Comparison of ENCODE assay signal across 12 cellular contexts in genomic region chr11:119103793-119104192, GRCh38. TPM values are rescaled to one million over a fixed set of nuclear protein-coding genes. Genes with fewer than 3 reads are reported as not detected.
DNase-seq lines count a peak whose midpoint lies in the region; ATAC-seq, FAIRE-seq and TF ChIP-seq lines count a peak whose summit lies in the region.
"Had no signal": no experiment of that assay in that cellular context is flagged by ENCODE, and none has a peak within 500 bp of the region (broad histone marks: within the 10 kb centered on the region; RNA-seq: fewer than 3 reads in every experiment).

No MANE protein-coding gene starts in this region.

- H3K79me2 ChIP-seq in HepG2 (ENCODE audit: insufficient read depth, low read length), result peaks cover 15% of the 10 kb centered on the region

- H3K36me3 ChIP-seq in HepG2 (replicated peaks in 1 of 2; ENCODE audit: control insufficient read depth in 1 of 2, insufficient read depth in 2 of 2, low read length in 2 of 2), result peaks cover 0 to 1% of the 10 kb centered on the region in 2 experiments; a peak in 2 of 5 replicates
- H3K36me3 ChIP-seq in right lobe of liver, result no peaks in the 10 kb centered on the region
- no peaks in the 10 kb centered on the region for H3K36me3 ChIP-seq in breast epithelium
- no peaks in the 10 kb centered on the region for H3K36me3 ChIP-seq in upper lobe of right lung
- H3K36me3 ChIP-seq: colonic mucosa had no signal

- H3K27me3 ChIP-seq in HepG2 (ENCODE audit: control insufficient read depth in 1 of 2, insufficient read depth in 2 of 2, low read length in 2 of 2) (no peaks in the 10 kb centered on the region; a peak in 1 of 5 replicates), right lobe of liver (no peaks in the 10 kb centered on the region), breast epithelium (no peaks in the 10 kb centered on the region), upper lobe of right lung (no peaks in the 10 kb centered on the region)
- H3K27me3 ChIP-seq: colonic mucosa had no signal

- no peak for TF ChIP-seq RAD21 in HepG2 (CRISPR knock-in tag; IDR thresholded peaks at IDR 0.05)

- BruUV-seq in HepG2 (replicated peaks; lab: Mats Ljungman, UMichigan), result no TSS peak

- DNase-seq in HepG2 (ENCODE audit: low spot score) (no peak), right lobe of liver (no peak), NCI-H524 (lab: John Stamatoyannopoulos, UW) (peak; percentile 92 to 96), breast epithelium (ENCODE audit: low spot score in 2 of 2) (no peak), upper lobe of right lung (no peak), NCI-H345 (lab: John Stamatoyannopoulos, UW) (no peak)
- no peak for DNase-seq in activated effector memory CD4-positive, alpha-beta T cell treated with Interleukin-2 at 50 U/mL for 16 hours
- DNase-seq: activated CD4-positive, alpha-beta T cell treated with anti-CD3 and anti-CD28 coated beads, Interleukin-2, amount 50 U/mL, for 48 hours; colonic mucosa; NCI-H446 had no signal

- POLR2A ChIA-PET in HepG2 (lab: Yijun Ruan, JAX), result no interaction called here

- no peaks in the 10 kb centered on the region for H3K9me3 ChIP-seq in HepG2 (ENCODE audit: low read length)
- H3K9me3 ChIP-seq in right lobe of liver, result no peaks in the 10 kb centered on the region
- no peaks in the 10 kb centered on the region for H3K9me3 ChIP-seq in breast epithelium
- H3K9me3 ChIP-seq in upper lobe of right lung, result no peaks in the 10 kb centered on the region
- H3K9me3 ChIP-seq: colonic mucosa had no signal

- no peak overlapping the region for H3K9ac ChIP-seq in HepG2 (ENCODE audit: insufficient read depth, low read depth, low read length)

- no peak overlapping the region for H2AFZ ChIP-seq in HepG2 (ENCODE audit: low read length)

- H3K4me1 ChIP-seq in HepG2 (ENCODE audit: insufficient read depth, low read length) (peaks cover 42% of the 10 kb centered on the region), right lobe of liver (peaks cover 0 to 23% (median 6%) of the 10 kb centered on the region in 4 donors), breast epithelium (peaks cover 8 to 17% of the 10 kb centered on the region in 2 donors), upper lobe of right lung (peaks cover 26% of the 10 kb centered on the region)

- 72% methylated on average over 4 of the region's 4 CpGs for WGBS in HepG2 (ENCODE audit: low lambda C conversion rate)
- 52% methylated on average over 4 of the region's 4 CpGs for WGBS in right lobe of liver (ENCODE audit: insufficient coverage, low coverage, low lambda C conversion rate, missing lambda C conversion rate)

- no peak overlapping the region for H3K4me2 ChIP-seq in HepG2 (ENCODE audit: low read depth, low read length)

- TF ChIP-seq POLR2A in HepG2 (IDR thresholded peaks at IDR 0.05; ENCODE audit: insufficient read depth in 1 of 2, low read depth in 2 of 2, low read length in 2 of 2) (no peak), right lobe of liver (IDR thresholded peaks at IDR 0.05) (no peak), breast epithelium (IDR thresholded peaks at IDR 0.05) (no peak)

- TF ChIP-seq EP300 in HepG2 (IDR thresholded peaks at IDR 0.05; ENCODE audit: low read depth in 2 of 2, low read length in 2 of 2), result no peak
- TF ChIP-seq EP300 in HepG2 (CRISPR knock-in tag; IDR thresholded peaks at IDR 0.05; ENCODE audit: borderline replicate concordance), result no peak

- H4K20me1 ChIP-seq in HepG2 (ENCODE audit: insufficient read depth, low read length), result no peaks in the 10 kb centered on the region

- intact Hi-C loops in HepG2 (cut with micrococcal nuclease; ENCODE audit: unreplicated experiment), result loop anchor here (2.0 kb wide), 1 partner anchor 53 kb away; no protein-coding TSS in a partner anchor
- intact Hi-C loops in right lobe of liver (cut with DNase I), result no loop called here
- intact Hi-C loops in breast epithelium (cut with DNase I; ENCODE audit: low total_unique reads), result no loop called here
- intact Hi-C loops in upper lobe of right lung (cut with DNase I), result no loop called here

- FAIRE-seq in HepG2 (lab: Jason Lieb, UNC), result no peak

- H3K4me3 ChIP-seq in HepG2 (replicated peaks in 1 of 3; ENCODE audit: insufficient read depth in 1 of 3, low read depth in 2 of 3, low read length in 3 of 3) (no peak overlapping the region), right lobe of liver (no peak overlapping the region), breast epithelium (no peak overlapping the region), upper lobe of right lung (no peak overlapping the region)

- ATAC-seq in HepG2, result no peak
- no peak for ATAC-seq in right lobe of liver
- ATAC-seq in upper lobe of right lung, result no peak
- ATAC-seq in HG03460 (IDR thresholded peaks at IDR 0.05; ENCODE audit: unreplicated experiment), result no peak
- ATAC-seq: sciatic nerve had no signal

- CTCF ChIA-PET in HepG2 (lab: Yijun Ruan, JAX; ENCODE audit: low intra/inter-chr PET ratio, low total read pairs), result interaction anchor here (0.6 kb wide), 1 partner anchor 120 kb away, joined by 3 read pairs; no protein-coding TSS in a partner anchor

- H3K27ac ChIP-seq in HepG2 (ENCODE audit: extremely low read length, insufficient read depth, low read length), result no peak overlapping the region
- H3K27ac ChIP-seq in right lobe of liver, result no peak overlapping the region
- peak overlapping the region; percentile 94 to 97 for H3K27ac ChIP-seq in breast epithelium
- peak overlapping the region; percentile 98 for H3K27ac ChIP-seq in upper lobe of right lung

- TF ChIP-seq CTCF in HepG2 (CRISPR knock-in tag; IDR thresholded peaks at IDR 0.05), result peak; percentile 45
- peak in 2 of 4 donors; percentile 13 to 16 for TF ChIP-seq CTCF in right lobe of liver (IDR thresholded peaks at IDR 0.05)
- TF ChIP-seq CTCF in breast epithelium (IDR thresholded peaks at IDR 0.05), result no peak
- TF ChIP-seq CTCF in upper lobe of right lung (IDR thresholded peaks at IDR 0.05), result no peak

- in situ Hi-C loops in HepG2 (cut with HindIII; ENCODE audit: extremely low pct_ligation_motif_present, low pct_unique_long_range_greater_than_20kb), result no loop called here

RNA-seq across cellular contexts. Expression of gene DPAGT1, which starts 2.1 kb away (rescaled TPM):
- total RNA-seq in HepG2 (2016; rRNA removed; fragmentation: Illumina TruSeq; extraction: Trizol) (15.1 and 37.6 TPM in 2 replicates), right lobe of liver (10 to 100 TPM; 29.8 to 55.5 (median 41.6) TPM), breast epithelium (10 to 100 TPM; 18.4 to 32.5 (median 27.2) TPM), upper lobe of right lung (38.4 TPM)
- total RNA-seq in HepG2 (2016; cell fraction: cytosol; rRNA removed; fragmentation: Illumina TruSeq; extraction: Trizol; ENCODE audit: low read depth), result 9.0 and 10.4 TPM in 2 replicates
- 13.6 and 37.2 TPM in 2 replicates for total RNA-seq in HepG2 (2016; cell fraction: insoluble cytoplasmic fraction; rRNA removed; fragmentation: Illumina TruSeq; extraction: Trizol)
- 11.6 and 12.3 TPM in 2 replicates for total RNA-seq in HepG2 (2016; cell fraction: membrane; rRNA removed; fragmentation: Illumina TruSeq; extraction: Trizol)
- 44.3 and 47.6 TPM in 2 replicates for total RNA-seq in HepG2 (2016; cell fraction: nucleus; rRNA removed; fragmentation: Illumina TruSeq; extraction: Trizol)
- 63.9 and 70.7 TPM in 2 replicates for polyA plus RNA-seq in HepG2 (2011; rRNA removed)
- polyA plus RNA-seq in HepG2 (2011; cell fraction: cytosol; rRNA removed), result 58.3 and 83.9 TPM in 2 replicates
- polyA plus RNA-seq in HepG2 (2011; cell fraction: nucleus; rRNA removed), result 188 and 198 TPM in 2 replicates
- polyA plus RNA-seq in HepG2 (2012), result 29.8 and 34.0 TPM in 2 replicates
- 7.4 and 9.5 TPM in 2 replicates for polyA plus RNA-seq in HepG2 (2016; cell fraction: cytosol; fragmentation: Illumina TruSeq; extraction: Trizol; ENCODE audit: low read depth)
- 22.6 and 25.1 TPM in 2 replicates for polyA plus RNA-seq in HepG2 (2016; cell fraction: insoluble cytoplasmic fraction; fragmentation: Illumina TruSeq; extraction: Trizol; ENCODE audit: low read depth)
- polyA plus RNA-seq in HepG2 (2016; cell fraction: membrane; fragmentation: Illumina TruSeq; extraction: Trizol; ENCODE audit: low read depth), result 11.7 and 14.0 TPM in 2 replicates
- polyA plus RNA-seq in HepG2 (2016; cell fraction: nucleus; fragmentation: Illumina TruSeq; extraction: Trizol; ENCODE audit: insufficient read depth, low read depth), result 111 TPM in 2 replicates
- 144 and 162 TPM in 2 replicates for polyA minus RNA-seq in HepG2 (2011; rRNA and poly(A)+ RNA removed; ENCODE audit: low replicate concordance)
- 27.4 and 33.9 TPM in 2 replicates for polyA minus RNA-seq in HepG2 (2011; cell fraction: cytosol; rRNA and poly(A)+ RNA removed)
- 47.9 and 50.1 TPM in 2 replicates for polyA minus RNA-seq in HepG2 (2011; cell fraction: nucleus; rRNA and poly(A)+ RNA removed)

RNA-seq across cellular contexts. Expression of gene C2CD2L, which starts 3.4 kb away (rescaled TPM):
- total RNA-seq in HepG2 (2016; rRNA removed; fragmentation: Illumina TruSeq; extraction: Trizol), result 1.2 and 3.7 TPM in 2 replicates
- total RNA-seq in HepG2 (2016; cell fraction: cytosol; rRNA removed; fragmentation: Illumina TruSeq; extraction: Trizol; ENCODE audit: low read depth), result 0.79 and 1.4 TPM in 2 replicates
- 1.5 and 3.1 TPM in 2 replicates for total RNA-seq in HepG2 (2016; cell fraction: insoluble cytoplasmic fraction; rRNA removed; fragmentation: Illumina TruSeq; extraction: Trizol)
- total RNA-seq in HepG2 (2016; cell fraction: membrane; rRNA removed; fragmentation: Illumina TruSeq; extraction: Trizol), result 1.6 and 1.9 TPM in 2 replicates
- 5.6 and 5.7 TPM in 2 replicates for total RNA-seq in HepG2 (2016; cell fraction: nucleus; rRNA removed; fragmentation: Illumina TruSeq; extraction: Trizol)
- polyA plus RNA-seq in HepG2 (2011; rRNA removed), result 5.5 and 6.0 TPM in 2 replicates
- 3.1 and 3.8 TPM in 2 replicates for polyA plus RNA-seq in HepG2 (2011; cell fraction: cytosol; rRNA removed)
- polyA plus RNA-seq in HepG2 (2011; cell fraction: nucleus; rRNA removed), result 19.5 and 20.9 TPM in 2 replicates
- 3.6 and 6.9 TPM in 2 replicates for polyA plus RNA-seq in HepG2 (2012)
- polyA plus RNA-seq in HepG2 (2016; cell fraction: cytosol; fragmentation: Illumina TruSeq; extraction: Trizol; ENCODE audit: low read depth), result 0.15 and 0.31 TPM in 2 replicates
- 1.6 and 2.4 TPM in 2 replicates for polyA plus RNA-seq in HepG2 (2016; cell fraction: insoluble cytoplasmic fraction; fragmentation: Illumina TruSeq; extraction: Trizol; ENCODE audit: low read depth)
- polyA plus RNA-seq in HepG2 (2016; cell fraction: membrane; fragmentation: Illumina TruSeq; extraction: Trizol; ENCODE audit: low read depth), result 1.5 TPM in 2 replicates
- 13.0 and 14.1 TPM in 2 replicates for polyA plus RNA-seq in HepG2 (2016; cell fraction: nucleus; fragmentation: Illumina TruSeq; extraction: Trizol; ENCODE audit: insufficient read depth, low read depth)
- polyA minus RNA-seq in HepG2 (2011; rRNA and poly(A)+ RNA removed; ENCODE audit: low replicate concordance), result 12.9 and 18.4 TPM in 2 replicates
- polyA minus RNA-seq in HepG2 (2011; cell fraction: cytosol; rRNA and poly(A)+ RNA removed), result 2.0 and 5.5 TPM in 2 replicates
- polyA minus RNA-seq in HepG2 (2011; cell fraction: nucleus; rRNA and poly(A)+ RNA removed), result 10.0 and 17.3 TPM in 2 replicates
- 1 to 10 TPM; 5.4 to 9.7 (median 6.5) TPM for total RNA-seq in right lobe of liver
- 1 to 10 TPM; 5.1 to 6.9 (median 6.3) TPM for total RNA-seq in breast epithelium
- 20.3 TPM for total RNA-seq in upper lobe of right lung

RNA-seq across cellular contexts. Expression of gene HINFP, which starts 17.6 kb away (rescaled TPM):
- total RNA-seq in HepG2 (2016; rRNA removed; fragmentation: Illumina TruSeq; extraction: Trizol), result 13.3 and 15.1 TPM in 2 replicates
- 19.3 and 21.2 TPM in 2 replicates for total RNA-seq in HepG2 (2016; cell fraction: cytosol; rRNA removed; fragmentation: Illumina TruSeq; extraction: Trizol; ENCODE audit: low read depth)
- 13.0 and 15.1 TPM in 2 replicates for total RNA-seq in HepG2 (2016; cell fraction: insoluble cytoplasmic fraction; rRNA removed; fragmentation: Illumina TruSeq; extraction: Trizol)
- 11.9 and 13.6 TPM in 2 replicates for total RNA-seq in HepG2 (2016; cell fraction: membrane; rRNA removed; fragmentation: Illumina TruSeq; extraction: Trizol)
- 14.0 and 18.0 TPM in 2 replicates for total RNA-seq in HepG2 (2016; cell fraction: nucleus; rRNA removed; fragmentation: Illumina TruSeq; extraction: Trizol)
- polyA plus RNA-seq in HepG2 (2011; rRNA removed), result 21.4 and 27.5 TPM in 2 replicates
- 15.9 and 17.5 TPM in 2 replicates for polyA plus RNA-seq in HepG2 (2011; cell fraction: cytosol; rRNA removed)
- 47.6 and 50.8 TPM in 2 replicates for polyA plus RNA-seq in HepG2 (2011; cell fraction: nucleus; rRNA removed)
- polyA plus RNA-seq in HepG2 (2012), result 8.2 and 13.4 TPM in 2 replicates
- polyA plus RNA-seq in HepG2 (2016; cell fraction: cytosol; fragmentation: Illumina TruSeq; extraction: Trizol; ENCODE audit: low read depth), result 2.5 and 2.6 TPM in 2 replicates
- polyA plus RNA-seq in HepG2 (2016; cell fraction: insoluble cytoplasmic fraction; fragmentation: Illumina TruSeq; extraction: Trizol; ENCODE audit: low read depth), result 14.5 and 17.5 TPM in 2 replicates
- polyA plus RNA-seq in HepG2 (2016; cell fraction: membrane; fragmentation: Illumina TruSeq; extraction: Trizol; ENCODE audit: low read depth), result 4.6 and 5.7 TPM in 2 replicates
- 29.7 and 32.0 TPM in 2 replicates for polyA plus RNA-seq in HepG2 (2016; cell fraction: nucleus; fragmentation: Illumina TruSeq; extraction: Trizol; ENCODE audit: insufficient read depth, low read depth)
- polyA minus RNA-seq in HepG2 (2011; rRNA and poly(A)+ RNA removed; ENCODE audit: low replicate concordance), result 40.6 and 44.8 TPM in 2 replicates
- polyA minus RNA-seq in HepG2 (2011; cell fraction: cytosol; rRNA and poly(A)+ RNA removed), result 12.8 and 13.3 TPM in 2 replicates
- 32.8 and 34.8 TPM in 2 replicates for polyA minus RNA-seq in HepG2 (2011; cell fraction: nucleus; rRNA and poly(A)+ RNA removed)
- 10 to 100 TPM in 4 of 6 experiments, 1 to 10 TPM in 2; 6.4 to 13.6 (median 10.7) TPM for total RNA-seq in right lobe of liver
- 10 to 100 TPM; 17.9 to 29.6 (median 29.2) TPM for total RNA-seq in breast epithelium
- total RNA-seq in upper lobe of right lung, result 25.2 TPM

RNA-seq across cellular contexts. Expression of gene HMBS, which starts 19.1 kb away (rescaled TPM):
- total RNA-seq in HepG2 (2016; rRNA removed; fragmentation: Illumina TruSeq; extraction: Trizol), result 9.4 and 14.0 TPM in 2 replicates
- total RNA-seq in HepG2 (2016; cell fraction: cytosol; rRNA removed; fragmentation: Illumina TruSeq; extraction: Trizol; ENCODE audit: low read depth), result 11.3 and 12.0 TPM in 2 replicates
- total RNA-seq in HepG2 (2016; cell fraction: insoluble cytoplasmic fraction; rRNA removed; fragmentation: Illumina TruSeq; extraction: Trizol), result 10.3 and 11.8 TPM in 2 replicates
- total RNA-seq in HepG2 (2016; cell fraction: membrane; rRNA removed; fragmentation: Illumina TruSeq; extraction: Trizol), result 17.7 and 22.9 TPM in 2 replicates
- 19.9 and 22.9 TPM in 2 replicates for total RNA-seq in HepG2 (2016; cell fraction: nucleus; rRNA removed; fragmentation: Illumina TruSeq; extraction: Trizol)
- 46.8 and 46.9 TPM in 2 replicates for polyA plus RNA-seq in HepG2 (2011; rRNA removed)
- 36.8 and 52.6 TPM in 2 replicates for polyA plus RNA-seq in HepG2 (2011; cell fraction: cytosol; rRNA removed)
- polyA plus RNA-seq in HepG2 (2011; cell fraction: nucleus; rRNA removed), result 114 and 141 TPM in 2 replicates
- polyA plus RNA-seq in HepG2 (2012), result 25.3 and 27.5 TPM in 2 replicates
- 41.8 and 50.4 TPM in 2 replicates for polyA plus RNA-seq in HepG2 (2016; cell fraction: cytosol; fragmentation: Illumina TruSeq; extraction: Trizol; ENCODE audit: low read depth)
- polyA plus RNA-seq in HepG2 (2016; cell fraction: insoluble cytoplasmic fraction; fragmentation: Illumina TruSeq; extraction: Trizol; ENCODE audit: low read depth), result 59.7 and 64.5 TPM in 2 replicates
- 48.2 and 57.5 TPM in 2 replicates for polyA plus RNA-seq in HepG2 (2016; cell fraction: membrane; fragmentation: Illumina TruSeq; extraction: Trizol; ENCODE audit: low read depth)
- 85.4 and 92.8 TPM in 2 replicates for polyA plus RNA-seq in HepG2 (2016; cell fraction: nucleus; fragmentation: Illumina TruSeq; extraction: Trizol; ENCODE audit: insufficient read depth, low read depth)
- polyA minus RNA-seq in HepG2 (2011; rRNA and poly(A)+ RNA removed; ENCODE audit: low replicate concordance), result 40.3 and 66.3 TPM in 2 replicates
- polyA minus RNA-seq in HepG2 (2011; cell fraction: cytosol; rRNA and poly(A)+ RNA removed), result 14.4 and 18.5 TPM in 2 replicates
- 22.6 and 26.1 TPM in 2 replicates for polyA minus RNA-seq in HepG2 (2011; cell fraction: nucleus; rRNA and poly(A)+ RNA removed)
- 10 to 100 TPM; 11.3 to 35.3 (median 14.6) TPM for total RNA-seq in right lobe of liver
- 10 to 100 TPM in 1 of 3 donors, 1 to 10 TPM in 2; 5.6 to 21.6 (median 8.9) TPM for total RNA-seq in breast epithelium
- total RNA-seq in upper lobe of right lung, result 19.5 TPM

RNA-seq across cellular contexts. Expression of gene VPS11, which starts 36.2 kb away (rescaled TPM):
- total RNA-seq in HepG2 (2016; rRNA removed; fragmentation: Illumina TruSeq; extraction: Trizol) (21.6 and 23.3 TPM in 2 replicates), right lobe of liver (10 to 100 TPM in 4 of 6 experiments, 1 to 10 TPM in 2; 8.5 to 18.3 (median 11.3) TPM), breast epithelium (10 to 100 TPM; 38.0 to 53.9 (median 46.6) TPM), upper lobe of right lung (41.5 TPM)
- total RNA-seq in HepG2 (2016; cell fraction: cytosol; rRNA removed; fragmentation: Illumina TruSeq; extraction: Trizol; ENCODE audit: low read depth), result 6.4 and 6.5 TPM in 2 replicates
- 21.3 and 22.8 TPM in 2 replicates for total RNA-seq in HepG2 (2016; cell fraction: insoluble cytoplasmic fraction; rRNA removed; fragmentation: Illumina TruSeq; extraction: Trizol)
- total RNA-seq in HepG2 (2016; cell fraction: membrane; rRNA removed; fragmentation: Illumina TruSeq; extraction: Trizol), result 9.2 and 11.1 TPM in 2 replicates
- 21.4 and 23.5 TPM in 2 replicates for total RNA-seq in HepG2 (2016; cell fraction: nucleus; rRNA removed; fragmentation: Illumina TruSeq; extraction: Trizol)
- polyA plus RNA-seq in HepG2 (2011; rRNA removed), result 13.7 and 18.9 TPM in 2 replicates
- 9.2 and 10.9 TPM in 2 replicates for polyA plus RNA-seq in HepG2 (2011; cell fraction: cytosol; rRNA removed)
- 37.3 and 44.1 TPM in 2 replicates for polyA plus RNA-seq in HepG2 (2011; cell fraction: nucleus; rRNA removed)
- polyA plus RNA-seq in HepG2 (2012), result 15.7 and 19.6 TPM in 2 replicates
- 4.7 and 5.9 TPM in 2 replicates for polyA plus RNA-seq in HepG2 (2016; cell fraction: cytosol; fragmentation: Illumina TruSeq; extraction: Trizol; ENCODE audit: low read depth)
- polyA plus RNA-seq in HepG2 (2016; cell fraction: insoluble cytoplasmic fraction; fragmentation: Illumina TruSeq; extraction: Trizol; ENCODE audit: low read depth), result 21.2 and 24.0 TPM in 2 replicates
- polyA plus RNA-seq in HepG2 (2016; cell fraction: membrane; fragmentation: Illumina TruSeq; extraction: Trizol; ENCODE audit: low read depth), result 7.4 and 8.7 TPM in 2 replicates
- 43.3 and 60.4 TPM in 2 replicates for polyA plus RNA-seq in HepG2 (2016; cell fraction: nucleus; fragmentation: Illumina TruSeq; extraction: Trizol; ENCODE audit: insufficient read depth, low read depth)
- 22.7 and 23.9 TPM in 2 replicates for polyA minus RNA-seq in HepG2 (2011; rRNA and poly(A)+ RNA removed; ENCODE audit: low replicate concordance)
- 8.7 and 13.0 TPM in 2 replicates for polyA minus RNA-seq in HepG2 (2011; cell fraction: cytosol; rRNA and poly(A)+ RNA removed)
- 23.0 and 26.8 TPM in 2 replicates for polyA minus RNA-seq in HepG2 (2011; cell fraction: nucleus; rRNA and poly(A)+ RNA removed)

Comparison
In these comparisons a context has a peak if more than half of its experiments do, and no peak if none do; other contexts are left out.
1. DNase-seq: peak in NCI-H524 (2 of 2); none in HepG2 (single experiment), right lobe of liver (0 of 3), breast epithelium (0 of 2), upper lobe of right lung (single experiment), NCI-H345 (single experiment) and activated effector memory CD4-positive, alpha-beta T cell treated with Interleukin-2 at 50 U/mL for 16 hours (single experiment).
2. H3K27ac ChIP-seq: peak in breast epithelium (2 of 2) and upper lobe of right lung (single experiment); none in HepG2 (single experiment) and right lobe of liver (0 of 3).